In the genomic region with DNA sequence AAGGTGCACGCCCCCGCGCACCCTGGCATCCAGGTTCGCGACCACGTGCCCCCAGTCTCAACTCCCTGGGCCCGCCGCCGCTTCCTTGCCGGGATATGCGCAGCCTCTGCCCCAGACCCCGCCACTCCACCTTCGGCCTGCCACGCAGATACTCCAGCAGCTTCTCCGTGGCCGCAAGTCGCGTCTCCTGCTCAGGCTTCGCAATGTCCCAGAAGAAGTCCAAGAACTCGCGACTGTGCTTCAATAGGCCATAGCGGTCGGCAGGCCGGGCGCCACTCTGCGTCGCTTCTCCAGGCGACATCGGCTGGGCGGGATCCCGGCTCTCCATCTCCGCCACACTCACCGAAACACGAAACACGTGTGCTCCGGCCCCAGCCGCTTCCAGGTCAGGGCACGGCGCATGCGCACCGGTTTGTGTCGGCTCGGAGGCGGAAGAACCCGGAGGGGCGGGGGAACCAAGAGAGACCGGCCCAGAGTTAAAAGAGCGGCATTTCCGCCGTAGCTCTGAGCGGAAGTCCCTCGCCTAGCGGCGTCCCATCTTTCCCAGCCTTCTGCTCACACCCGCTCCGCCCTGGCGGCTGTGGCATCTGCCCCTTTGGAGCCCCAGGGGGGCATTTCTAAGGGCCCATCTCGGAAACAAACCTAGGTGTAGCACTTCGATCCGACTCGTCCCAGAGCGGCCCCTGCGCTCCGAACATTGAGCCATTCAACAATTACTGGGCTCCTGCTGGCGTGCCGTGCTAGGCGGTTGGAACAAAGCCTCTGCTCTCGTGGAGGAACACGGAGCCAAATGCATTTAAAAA, we compare ENCODE assay signal across 8 cellular contexts. TPM values are rescaled to one million over a fixed set of nuclear protein-coding genes. Genes with fewer than 3 reads are reported as not detected.
DNase-seq lines count a peak whose midpoint lies in the region; ATAC-seq and FAIRE-seq lines count a peak whose summit lies in the region.

A gene with protein sequence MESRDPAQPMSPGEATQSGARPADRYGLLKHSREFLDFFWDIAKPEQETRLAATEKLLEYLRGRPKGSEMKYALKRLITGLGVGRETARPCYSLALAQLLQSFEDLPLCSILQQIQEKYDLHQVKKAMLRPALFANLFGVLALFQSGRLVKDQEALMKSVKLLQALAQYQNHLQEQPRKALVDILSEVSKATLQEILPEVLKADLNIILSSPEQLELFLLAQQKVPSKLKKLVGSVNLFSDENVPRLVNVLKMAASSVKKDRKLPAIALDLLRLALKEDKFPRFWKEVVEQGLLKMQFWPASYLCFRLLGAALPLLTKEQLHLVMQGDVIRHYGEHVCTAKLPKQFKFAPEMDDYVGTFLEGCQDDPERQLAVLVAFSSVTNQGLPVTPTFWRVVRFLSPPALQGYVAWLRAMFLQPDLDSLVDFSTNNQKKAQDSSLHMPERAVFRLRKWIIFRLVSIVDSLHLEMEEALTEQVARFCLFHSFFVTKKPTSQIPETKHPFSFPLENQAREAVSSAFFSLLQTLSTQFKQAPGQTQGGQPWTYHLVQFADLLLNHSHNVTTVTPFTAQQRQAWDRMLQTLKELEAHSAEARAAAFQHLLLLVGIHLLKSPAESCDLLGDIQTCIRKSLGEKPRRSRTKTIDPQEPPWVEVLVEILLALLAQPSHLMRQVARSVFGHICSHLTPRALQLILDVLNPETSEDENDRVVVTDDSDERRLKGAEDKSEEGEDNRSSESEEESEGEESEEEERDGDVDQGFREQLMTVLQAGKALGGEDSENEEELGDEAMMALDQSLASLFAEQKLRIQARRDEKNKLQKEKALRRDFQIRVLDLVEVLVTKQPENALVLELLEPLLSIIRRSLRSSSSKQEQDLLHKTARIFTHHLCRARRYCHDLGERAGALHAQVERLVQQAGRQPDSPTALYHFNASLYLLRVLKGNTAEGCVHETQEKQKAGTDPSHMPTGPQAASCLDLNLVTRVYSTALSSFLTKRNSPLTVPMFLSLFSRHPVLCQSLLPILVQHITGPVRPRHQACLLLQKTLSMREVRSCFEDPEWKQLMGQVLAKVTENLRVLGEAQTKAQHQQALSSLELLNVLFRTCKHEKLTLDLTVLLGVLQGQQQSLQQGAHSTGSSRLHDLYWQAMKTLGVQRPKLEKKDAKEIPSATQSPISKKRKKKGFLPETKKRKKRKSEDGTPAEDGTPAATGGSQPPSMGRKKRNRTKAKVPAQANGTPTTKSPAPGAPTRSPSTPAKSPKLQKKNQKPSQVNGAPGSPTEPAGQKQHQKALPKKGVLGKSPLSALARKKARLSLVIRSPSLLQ (N-terminal part only) (minus strand): TSS at position 388 of the 803 bp plus-strand sequence. CDS start 60 bp downstream, at position 328.

- peak within 1 kb of the TSS; percentile 58 for H3K27ac ChIP-seq in mesenchymal stem cell (ENCODE audit: low read length, poor library complexity, severe bottlenecking)

- DNase-seq in COR-L47 (lab: John Stamatoyannopoulos, UW) (peak; percentile 89), HTR-8/SVneo (ENCODE audit: insufficient read length, low spot score) (peak; percentile 99), NOMO-1 treated with dmso at 0.1 percent for 144 hours (lab: John Stamatoyannopoulos, UW; ENCODE audit: unreplicated experiment) (peak; percentile 93), mesenchymal stem cell (peak; percentile 95)
- DNase-seq in activated CD8-positive, alpha-beta memory T cell treated with anti-CD3 and anti-CD28 coated beads for 48 hours (ENCODE audit: low read depth in 2 of 3, low spot score in 2 of 3), result peak; percentile 91 to 96 (median 93)
- DNase-seq in stimulated activated CD8-positive, alpha-beta memory T cell treated with anti-CD3 and anti-CD28 coated beads, Interleukin-12 subunit alpha, Interleukin-12 subunit beta, amount 100 ng/mL, for 4 hours (ENCODE audit: low read depth), result peak; percentile 94

- peak within 1 kb of the TSS; percentile 1 for H2AFZ ChIP-seq in mesenchymal stem cell (ENCODE audit: low read depth, low read length)

- 2% methylated on average over 69 of the region's 69 CpGs for WGBS in mesenchymal stem cell

- peaks cover 36% of the 10 kb centered on the region for H3K79me1 ChIP-seq in mesenchymal stem cell (replicated peaks; ENCODE audit: low read length, poor library complexity, severe bottlenecking)

- H3K4me3 ChIP-seq in endocrine pancreas (ENCODE audit: control insufficient read depth, insufficient read depth, low read length) (peak within 1 kb of the TSS; percentile 54), mesenchymal stem cell (ENCODE audit: insufficient read depth in 1 of 2, low read depth in 1 of 2, low read length in 2 of 2) (peak within 1 kb of the TSS; percentile 92 to 98)

- peak within 1 kb of the TSS; percentile 3 for H2AK5ac ChIP-seq in mesenchymal stem cell (ENCODE audit: low read length, severe bottlenecking)

- H3K36me3 ChIP-seq in endocrine pancreas (ENCODE audit: control insufficient read depth, insufficient read depth, low read length) (no peaks in the 10 kb centered on the region), mesenchymal stem cell (ENCODE audit: control insufficient read depth in 1 of 2, insufficient read depth in 2 of 2, low read depth in 1 of 2, low read length in 2 of 2) (peaks cover 34 to 36% of the 10 kb centered on the region in 2 experiments)

- H3K14ac ChIP-seq in mesenchymal stem cell (ENCODE audit: low read length in 2 of 2), result peak within 1 kb of the TSS in 1 of 2 experiments; percentile 14

- peak within 1 kb of the TSS; percentile 70 to 82 for H3K18ac ChIP-seq in mesenchymal stem cell (ENCODE audit: low read depth in 1 of 2, low read length in 2 of 2)

- no peak within 1 kb of the TSS for H2BK15ac ChIP-seq in mesenchymal stem cell (ENCODE audit: low read depth, poor library complexity, severe bottlenecking)

- ATAC-seq in GM21360 (IDR thresholded peaks at IDR 0.05; ENCODE audit: unreplicated experiment), result peak; percentile 73

- H2BK5ac ChIP-seq in mesenchymal stem cell (ENCODE audit: low read depth, low read length, poor library complexity, severe bottlenecking), result no peak within 1 kb of the TSS

- H4K91ac ChIP-seq in mesenchymal stem cell (ENCODE audit: low read length), result peak within 1 kb of the TSS; percentile 72

- H2BK120ac ChIP-seq in mesenchymal stem cell (ENCODE audit: low read depth, low read length), result peak within 1 kb of the TSS; percentile 71

- H3K27me3 ChIP-seq in endocrine pancreas (ENCODE audit: control insufficient read depth, insufficient read depth, low read length) (no peaks in the 10 kb centered on the region), mesenchymal stem cell (ENCODE audit: control insufficient read depth in 1 of 2, insufficient read depth in 1 of 2, low read length in 2 of 2) (no peaks in the 10 kb centered on the region)

- peak; percentile 89 for FAIRE-seq in HTR-8/SVneo (lab: Jason Lieb, UNC)

- H3K9me3 ChIP-seq in endocrine pancreas (ENCODE audit: control insufficient read depth, low read length) (no peaks in the 10 kb centered on the region), mesenchymal stem cell (ENCODE audit: control insufficient read depth, low read length) (no peaks in the 10 kb centered on the region)

- peak within 1 kb of the TSS; percentile 89 for H3K4me2 ChIP-seq in mesenchymal stem cell (ENCODE audit: low read length, poor library complexity, severe bottlenecking)

- peak within 1 kb of the TSS; percentile 49 for H3K9ac ChIP-seq in endocrine pancreas (ENCODE audit: control insufficient read depth, insufficient read depth, low read length)
- peak within 1 kb of the TSS; percentile 96 for H3K9ac ChIP-seq in mesenchymal stem cell (ENCODE audit: low read length)

- H3K4me1 ChIP-seq in endocrine pancreas (ENCODE audit: control insufficient read depth, insufficient read depth, low read length), result no peaks in the 10 kb centered on the region
- H3K4me1 ChIP-seq in mesenchymal stem cell (ENCODE audit: control insufficient read depth, insufficient read depth, low read depth, low read length), result peaks cover 26% of the 10 kb centered on the region

- H2BK12ac ChIP-seq in mesenchymal stem cell (ENCODE audit: low read length in 2 of 2), result no peak within 1 kb of the TSS

- peak within 1 kb of the TSS; percentile 72 for H4K8ac ChIP-seq in mesenchymal stem cell (ENCODE audit: low read length)

- H3K23ac ChIP-seq in mesenchymal stem cell (ENCODE audit: low read length in 2 of 2), result peak within 1 kb of the TSS; percentile 60 to 62

- H3K4ac ChIP-seq in mesenchymal stem cell (ENCODE audit: low read depth in 1 of 2, low read length in 2 of 2), result peak within 1 kb of the TSS; percentile 21 to 66

RNA-seq across cellular contexts. Expression of the gene that starts here (rescaled TPM):
- 20.8 TPM for polyA plus RNA-seq in mesenchymal stem cell (2013, experiment 1 of 2)
- 19.7 TPM for polyA plus RNA-seq in mesenchymal stem cell (2013, experiment 2 of 2)

Comparison
In these comparisons a context has a peak if more than half of its experiments do, and no peak if none do; other contexts are left out.
1. Peak in every context shown above with its lines: DNase-seq, ATAC-seq, H3K4me3 ChIP-seq and H3K27ac ChIP-seq.